Comparison of ENCODE assay signal across 20 cellular contexts in the genomic region with DNA sequence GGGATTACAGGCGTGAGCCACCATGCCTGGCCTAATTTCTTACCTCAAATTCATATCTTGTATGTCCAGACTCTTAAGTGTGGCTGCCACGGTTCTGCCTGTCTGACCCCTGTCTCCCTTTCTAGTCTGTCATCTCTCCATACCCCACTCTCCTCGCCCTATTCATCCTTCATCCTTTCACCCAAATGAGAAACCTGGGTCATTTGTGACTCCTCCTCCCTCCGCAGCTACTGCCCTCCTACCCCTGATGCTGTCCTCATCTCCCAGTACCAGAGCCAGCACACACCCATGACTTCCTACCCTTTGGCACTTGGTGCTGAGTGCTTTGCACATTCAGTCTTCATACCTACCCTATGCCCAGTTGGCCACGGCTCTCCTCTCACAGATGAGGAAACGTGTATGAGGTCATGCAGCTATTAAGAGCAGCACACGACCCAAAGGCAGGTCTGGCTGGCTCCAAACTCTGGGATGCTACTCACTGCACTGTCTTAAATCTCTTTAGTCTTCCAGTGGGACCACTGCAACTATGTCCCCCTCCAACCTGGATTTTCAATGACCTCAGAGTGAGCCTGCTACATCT. TPM values are rescaled to one million over a fixed set of nuclear protein-coding genes. Genes with fewer than 3 reads are reported as not detected.
A peak's percentile ranks its signal among the peaks of the same experiment; 100 is the strongest.
DNase-seq lines count a peak whose midpoint lies in the region; ATAC-seq and FAIRE-seq lines count a peak whose summit lies in the region.
"Had no signal": no experiment of that assay in that cellular context is flagged by ENCODE, and none has a peak within 500 bp of the region (broad histone marks: within the 10 kb centered on the region; RNA-seq: fewer than 3 reads in every experiment).

No MANE protein-coding gene starts in this region.

- ATAC-seq in left lobe of liver (peak; percentile 13), HG03439 (IDR thresholded peaks at IDR 0.05; ENCODE audit: unreplicated experiment) (no peak)
- ATAC-seq: left lung, WTC11 had no signal

- H3K4me1 Mint-ChIP-seq in activated naive CD4-positive, alpha-beta T cell treated with anti-CD3 and anti-CD28 coated beads, Interleukin-2, amount 10 ng/mL, durations not matched to agents 7 days and 5 days, result peaks cover 37% of the 10 kb centered on the region
- H3K4me1 Mint-ChIP-seq in activated naive CD8-positive, alpha-beta T cell treated with anti-CD3 and anti-CD28 coated beads for 36 hours, result peaks cover 45% of the 10 kb centered on the region

- no peaks in the 10 kb centered on the region for H3K9me3 Mint-ChIP-seq in activated naive CD4-positive, alpha-beta T cell treated with anti-CD3 and anti-CD28 coated beads, Interleukin-2, amount 10 ng/mL, durations not matched to agents 7 days and 5 days
- H3K9me3 Mint-ChIP-seq in activated naive CD8-positive, alpha-beta T cell treated with anti-CD3 and anti-CD28 coated beads for 36 hours, result no peaks in the 10 kb centered on the region
- H3K9me3 Mint-ChIP-seq: dendritic cell treated with granulocyte-macrophage colony-stimulating factor and Interleukin-4, amounts not matched to agents 40 ng/mL and 50 ng/mL, for 4 days; neural progenitor cell; WTC11 had no signal

- peaks cover 14% of the 10 kb centered on the region for H3K36me3 Mint-ChIP-seq in activated naive CD4-positive, alpha-beta T cell treated with anti-CD3 and anti-CD28 coated beads, Interleukin-2, amount 10 ng/mL, durations not matched to agents 7 days and 5 days
- H3K36me3 Mint-ChIP-seq in activated naive CD8-positive, alpha-beta T cell treated with anti-CD3 and anti-CD28 coated beads for 36 hours, result peaks cover 18% of the 10 kb centered on the region
- H3K36me3 Mint-ChIP-seq: WTC11 had no signal

- CTCF ChIA-PET in activated naive CD4-positive, alpha-beta T cell treated with anti-CD3 and anti-CD28 coated beads, Interleukin-2, amount 10 ng/mL, durations not matched to agents 7 days and 5 days (lab: Charles Lee), result interaction anchor here (1.2 to 2.1 kb wide), 2 partner anchors 17 to 41 kb away, joined by 3 to 11 read pairs; no protein-coding TSS in a partner anchor

- FAIRE-seq in urothelium cell line (lab: Jason Lieb, UNC), result peak; percentile 78

- H3K27ac Mint-ChIP-seq in activated naive CD4-positive, alpha-beta T cell treated with anti-CD3 and anti-CD28 coated beads, Interleukin-2, amount 10 ng/mL, durations not matched to agents 7 days and 5 days, result peak overlapping the region; percentile 6
- peak overlapping the region; percentile 1 for H3K27ac Mint-ChIP-seq in activated naive CD8-positive, alpha-beta T cell treated with anti-CD3 and anti-CD28 coated beads for 36 hours
- H3K27ac Mint-ChIP-seq: dendritic cell treated with granulocyte-macrophage colony-stimulating factor and Interleukin-4, amounts not matched to agents 40 ng/mL and 50 ng/mL, for 4 days; neural progenitor cell; WTC11 had no signal

- H3K27me3 Mint-ChIP-seq in activated naive CD4-positive, alpha-beta T cell treated with anti-CD3 and anti-CD28 coated beads, Interleukin-2, amount 10 ng/mL, durations not matched to agents 7 days and 5 days, result no peaks in the 10 kb centered on the region
- no peaks in the 10 kb centered on the region for H3K27me3 Mint-ChIP-seq in activated naive CD8-positive, alpha-beta T cell treated with anti-CD3 and anti-CD28 coated beads for 36 hours

- DNase-seq in activated naive CD4-positive, alpha-beta T cell treated with anti-CD3 and anti-CD28 coated beads, Interleukin-2, amount 10 ng/mL, durations not matched to agents 7 days and 5 days, result no peak
- no peak for DNase-seq in activated naive CD4-positive, alpha-beta T cell (lab: John Stamatoyannopoulos, UW)
- DNase-seq in activated naive CD8-positive, alpha-beta T cell treated with anti-CD3 and anti-CD28 coated beads for 36 hours, result no peak
- DNase-seq in left lobe of liver (ENCODE audit: low spot score) (no peak), urothelium cell line (ENCODE audit: low spot score) (no peak), HCEC 1CT (no peak), NCI-H2081 treated with DMSO at 0.1 percent for 48 hours (lab: John Stamatoyannopoulos, UW) (no peak)
- DNase-seq: GOT3; left lung; NCI-H1417; sigmoid colon; stimulated activated naive CD4-positive, alpha-beta T cell; uterus had no signal

- H3K4me3 Mint-ChIP-seq in activated naive CD4-positive, alpha-beta T cell treated with anti-CD3 and anti-CD28 coated beads, Interleukin-2, amount 10 ng/mL, durations not matched to agents 7 days and 5 days, result no peak overlapping the region
- no peak overlapping the region for H3K4me3 Mint-ChIP-seq in activated naive CD8-positive, alpha-beta T cell treated with anti-CD3 and anti-CD28 coated beads for 36 hours
- H3K4me3 Mint-ChIP-seq: dendritic cell treated with granulocyte-macrophage colony-stimulating factor and Interleukin-4, amounts not matched to agents 40 ng/mL and 50 ng/mL, for 4 days; neural progenitor cell had no signal

RNA-seq across cellular contexts. Expression of gene SPATA32, which starts 1.6 kb away (rescaled TPM):
- total RNA-seq in activated naive CD8-positive, alpha-beta T cell treated with anti-CD3 and anti-CD28 coated beads for 36 hours, result under 1 TPM; 0.62 to 0.68 TPM
- not detected for total RNA-seq in left lobe of liver
- total RNA-seq: ascending aorta, esophagus muscularis mucosa, hepatocyte, left lung, sigmoid colon, uterus had no signal

RNA-seq across cellular contexts. Expression of gene FMNL1, which starts 38.6 kb away (rescaled TPM):
- 100 to 1,000 TPM; 215 to 219 TPM for total RNA-seq in activated naive CD8-positive, alpha-beta T cell treated with anti-CD3 and anti-CD28 coated beads for 36 hours
- total RNA-seq in left lobe of liver, result 3.4 TPM

RNA-seq across cellular contexts. Expression of gene MAP3K14, which starts 56.5 kb away (rescaled TPM):
- 10 to 100 TPM; 27.1 to 28.3 TPM for total RNA-seq in activated naive CD8-positive, alpha-beta T cell treated with anti-CD3 and anti-CD28 coated beads for 36 hours
- 6.9 TPM for total RNA-seq in left lobe of liver

Comparison
In these comparisons a context has a peak if more than half of its experiments do, and no peak if none do; other contexts are left out.
1. RNA of gene FMNL1, which starts 38.6 kb away (total RNA-seq): 215 to 219 TPM in activated naive CD8-positive, alpha-beta T cell treated with anti-CD3 and anti-CD28 coated beads for 36 hours; 3.4 TPM in left lobe of liver (single experiment); every median in the first group is over 10 times any median in the second.